16 cellular contexts compared by ENCODE assay signal in the genomic region with DNA sequence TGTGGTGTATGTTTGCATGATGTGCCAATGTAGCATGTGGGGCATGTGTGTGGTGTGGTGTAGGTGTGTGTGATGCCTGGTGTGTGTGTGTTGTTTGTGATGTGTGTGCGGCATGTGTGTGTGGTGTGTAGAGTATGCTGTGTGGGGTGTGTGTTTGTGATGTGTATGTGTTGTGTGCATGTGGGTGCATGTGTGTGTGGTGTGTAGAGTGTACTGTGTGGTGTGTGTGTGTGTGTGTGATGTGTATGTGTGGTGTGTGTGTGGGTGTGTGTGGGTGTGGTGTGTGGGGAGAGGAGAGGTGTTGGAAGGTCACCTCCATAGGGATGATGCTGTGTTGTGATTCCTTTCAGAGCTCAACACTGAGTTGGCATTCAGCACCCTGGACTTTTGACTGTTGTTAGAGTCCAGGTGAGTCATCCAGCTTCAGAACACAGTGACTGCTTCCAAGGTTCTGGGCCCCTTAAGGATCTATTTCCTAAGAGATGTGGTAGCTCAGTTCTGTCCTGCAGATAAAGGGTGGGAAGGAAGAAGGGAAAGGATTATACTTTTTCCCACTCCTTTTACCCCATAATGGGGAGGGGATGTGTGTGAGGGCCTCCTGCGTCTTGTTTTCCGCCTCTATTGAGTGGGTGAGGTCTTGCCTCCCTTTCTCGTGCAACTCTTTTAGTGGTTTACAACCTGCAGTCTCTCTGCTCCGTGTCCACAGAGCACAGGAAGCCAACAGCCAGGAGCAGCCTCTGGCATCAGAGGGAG. TPM values are rescaled to one million over a fixed set of nuclear protein-coding genes. Genes with fewer than 3 reads are reported as not detected.
A peak's percentile ranks its signal among the peaks of the same experiment; 100 is the strongest.
DNase-seq lines count a peak whose midpoint lies in the region; ATAC-seq, FAIRE-seq and TF ChIP-seq lines count a peak whose summit lies in the region.
"Had no signal": no experiment of that assay in that cellular context is flagged by ENCODE, and none has a peak within 500 bp of the region (broad histone marks: within the 10 kb centered on the region; RNA-seq: fewer than 3 reads in every experiment).

No MANE protein-coding gene starts in this region.

- H3K27me3 ChIP-seq in Caco-2 (replicated peaks; ENCODE audit: control insufficient read depth, insufficient read depth, low read length) (no peaks in the 10 kb centered on the region), bronchial epithelial cell (ENCODE audit: control insufficient read depth, insufficient read depth, low read length) (no peaks in the 10 kb centered on the region)
- H3K27me3 ChIP-seq: testis had no signal

- no peak overlapping the region for H3K4me3 ChIP-seq in Caco-2 (ENCODE audit: low read depth, low read length)
- H3K4me3 ChIP-seq in bronchial epithelial cell (ENCODE audit: low read depth, low read length) = no peak overlapping the region
- H3K4me3 ChIP-seq: lung, PC-9, testis had no signal

- H3K27me3 Mint-ChIP-seq in Caco-2 (ENCODE audit: insufficient read depth, unreplicated experiment) = no peaks in the 10 kb centered on the region
- H3K27me3 Mint-ChIP-seq in immature natural killer cell (ENCODE audit: low read depth in 3 of 3) = peaks cover 0 to 3% (median 2%) of the 10 kb centered on the region in 3 donors

- no peak for FAIRE-seq in HTR-8/SVneo (lab: Jason Lieb, UNC)
- no peak for FAIRE-seq in bronchial epithelial cell (lab: Jason Lieb, UNC)

- peaks cover 40% of the 10 kb centered on the region for H3K4me1 ChIP-seq in Caco-2
- H3K4me1 ChIP-seq: testis had no signal

- intact Hi-C loops in Caco-2 (cut with micrococcal nuclease; ENCODE audit: unreplicated experiment) = loop anchor here (1.0 to 5.0 kb wide), 3 partner anchors 20 to 55 kb away; no protein-coding TSS in a partner anchor

- CTCF ChIA-PET in Caco-2 (lab: Charles Lee) = interaction anchor here (0.6 kb wide), 1 partner anchor 56 kb away, joined by 3 read pairs; no protein-coding TSS in a partner anchor

- TF ChIP-seq CTCF in Caco-2 (IDR thresholded peaks at IDR 0.05; ENCODE audit: insufficient read depth in 1 of 2, low read depth in 1 of 2, low read length in 1 of 2, severe bottlenecking in 1 of 2, unreplicated experiment in 1 of 2) (no peak), bronchial epithelial cell (IDR thresholded peaks at IDR 0.05; ENCODE audit: insufficient read depth, low read length, severe bottlenecking) (no peak)

- H3K36me3 ChIP-seq in Caco-2 (ENCODE audit: control insufficient read depth, insufficient read depth, low read length) (no peaks in the 10 kb centered on the region), bronchial epithelial cell (ENCODE audit: control insufficient read depth, insufficient read depth, low read length) (no peaks in the 10 kb centered on the region)

- H3K27ac Mint-ChIP-seq in Caco-2 (ENCODE audit: unreplicated experiment) (no peak overlapping the region), immature natural killer cell (no peak overlapping the region)

- DNase-seq in Caco-2 (peak; percentile 56 to 82), HTR-8/SVneo (ENCODE audit: insufficient read length, low spot score) (peak; percentile 26), bronchial epithelial cell (ENCODE audit: low read depth) (peak; percentile 12), mucosa of gallbladder (ENCODE audit: low spot score) (peak; percentile 82), immature natural killer cell (no peak)
- DNase-seq in stimulated activated CD8-positive, alpha-beta memory T cell treated with anti-CD3 and anti-CD28 coated beads, Interleukin-4, amount 100 ng/mL, for 48 hours = no peak
- DNase-seq: activated T-cell treated with anti-CD3 and anti-CD28 coated beads, Interleukin-2, amount 50 U/mL, for 4 hours; central memory CD4-positive, alpha-beta T cell; DMS153; foreskin melanocyte; NCI-H187; PC-9; testis had no signal

- no TSS peak for BruUV-seq in Caco-2 (replicated peaks; lab: Mats Ljungman, UMichigan)

- peaks cover 16% of the 10 kb centered on the region for H3K4me1 Mint-ChIP-seq in Caco-2 (ENCODE audit: low read depth, unreplicated experiment)
- no peaks in the 10 kb centered on the region for H3K4me1 Mint-ChIP-seq in immature natural killer cell

- POLR2A ChIA-PET in Caco-2 (lab: Charles Lee) = interaction anchor here (0.5 to 1.4 kb wide), 3 partner anchors 10 to 661 kb away, joined by 3 to 13 read pairs (median 3); no protein-coding TSS in a partner anchor

- ATAC-seq in HG03469 (IDR thresholded peaks at IDR 0.05; ENCODE audit: unreplicated experiment) (no peak), HG02623 (IDR thresholded peaks at IDR 0.05; ENCODE audit: unreplicated experiment) (no peak)
- ATAC-seq: activated T-cell treated with anti-CD3 and anti-CD28 coated beads, Interleukin-2, amount 50 U/mL, for 4 hours had no signal

- H3K4me3 Mint-ChIP-seq in Caco-2 (ENCODE audit: unreplicated experiment) = no peak overlapping the region
- no peak overlapping the region for H3K4me3 Mint-ChIP-seq in immature natural killer cell
- H3K4me3 Mint-ChIP-seq: activated T-cell treated with anti-CD3 and anti-CD28 coated beads, Interleukin-2, amount 50 U/mL, for 4 hours had no signal

- no peaks in the 10 kb centered on the region for H3K9me3 ChIP-seq in Caco-2
- H3K9me3 ChIP-seq: testis had no signal

- H3K9me3 Mint-ChIP-seq in Caco-2 (ENCODE audit: unreplicated experiment) (peaks cover 2% of the 10 kb centered on the region), immature natural killer cell (no peaks in the 10 kb centered on the region)
- H3K9me3 Mint-ChIP-seq: activated T-cell treated with anti-CD3 and anti-CD28 coated beads, Interleukin-2, amount 50 U/mL, for 4 hours had no signal

- H3K36me3 Mint-ChIP-seq in Caco-2 (ENCODE audit: insufficient read depth, unreplicated experiment) (no peaks in the 10 kb centered on the region), immature natural killer cell (no peaks in the 10 kb centered on the region)

RNA-seq across cellular contexts. Expression of a gene that starts 47.6 kb away (rescaled TPM):
- total RNA-seq in Caco-2 (2022) (17.4 and 18.5 TPM in 2 replicates), bronchial epithelial cell (0.26 and 0.53 TPM in 2 replicates), mucosa of gallbladder (80.4 TPM)
- under 1 TPM in 2 of 3 donors, not detected in 1; 0.22 to 0.29 TPM for polyA plus RNA-seq in immature natural killer cell
- total RNA-seq: PC-9 had no signal

Comparison
In these comparisons a context has a peak if more than half of its experiments do, and no peak if none do; other contexts are left out.
1. DNase-seq: peak in Caco-2 (2 of 2), HTR-8/SVneo (single experiment), bronchial epithelial cell (single experiment) and mucosa of gallbladder (single experiment); none in immature natural killer cell (0 of 3) and stimulated activated CD8-positive, alpha-beta memory T cell treated with anti-CD3 and anti-CD28 coated beads, Interleukin-4, amount 100 ng/mL, for 48 hours (single experiment).
2. RNA of a gene that starts 47.6 kb away (total RNA-seq): 80.4 TPM in mucosa of gallbladder (single experiment) and 17.4 to 18.5 TPM in Caco-2; 0.26 to 0.53 TPM in bronchial epithelial cell; every median in the first group is over 10 times any median in the second.